Comparison of ENCODE assay signal across 1 cellular context in the genomic region with DNA sequence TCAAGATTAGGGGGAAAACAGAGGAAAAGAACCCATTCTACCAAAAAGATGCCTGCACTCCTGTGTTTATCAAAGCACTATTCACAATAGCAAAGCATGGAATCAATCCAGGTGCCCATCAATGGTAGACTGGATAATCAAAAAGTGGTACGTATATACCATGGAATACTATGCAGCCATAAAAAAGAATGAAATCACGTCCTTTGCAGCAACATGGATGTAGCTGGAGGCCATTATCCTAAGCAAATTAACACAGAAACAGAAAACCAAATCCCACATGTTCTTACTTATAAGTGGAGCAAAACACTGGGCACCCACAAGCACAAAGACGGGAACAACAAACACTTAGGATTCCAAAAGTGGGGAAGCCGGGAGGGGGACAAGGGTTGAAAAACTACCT. TPM values are rescaled to one million over a fixed set of nuclear protein-coding genes. Genes with fewer than 3 reads are reported as not detected.
"Had no signal": no experiment of that assay in that cellular context is flagged by ENCODE, and none has a peak within 500 bp of the region (broad histone marks: within the 10 kb centered on the region; RNA-seq: fewer than 3 reads in every experiment).

No MANE protein-coding gene starts in this region.

RNA-seq across cellular contexts. Expression of gene TRPV3, which starts 21.1 kb away (rescaled TPM):
- total RNA-seq: SJSA1 had no signal
